In genomic region chr11:116256155-116256554, GRCh38 we compare ENCODE assay signal across 29 cellular contexts.
"Had no signal": no experiment of that assay in that cellular context is flagged by ENCODE, and none has a peak within 500 bp of the region (broad histone marks: within the 10 kb centered on the region; RNA-seq: fewer than 3 reads in every experiment).

No MANE protein-coding gene starts in this region.

- H3K4me1 Mint-ChIP-seq: activated B cell treated with CpG ODN at 0.5 μM for 24 hours; activated T-helper 17 cell treated with anti-CD3 and anti-CD28 coated beads, Interleukin-2, amount 50 U/mL, for 72 hours had no signal

- DNase-seq: activated B cell treated with CpG ODN at 0.5 μM for 24 hours; activated CD4-positive, alpha-beta T cell treated with anti-CD3 and anti-CD28 coated beads for 48 hours; activated CD4-positive, alpha-beta T cell treated with anti-CD3 and anti-CD28 coated beads, Interleukin-2, amount 50 U/mL, for 1 hour; activated CD4-positive, alpha-beta T cell treated with anti-CD3 and anti-CD28 coated beads, Interleukin-2, amount 50 U/mL, for 48 hours; activated CD8-positive, alpha-beta memory T cell treated with anti-CD3 and anti-CD28 coated beads for 24 hours; activated CD8-positive, alpha-beta T cell treated with anti-CD3 and anti-CD28 coated beads for 36 hours; activated effector memory CD4-positive, alpha-beta T cell treated with Interleukin-2 at 50 U/mL for 16 hours; activated gamma-delta T cell treated with Interleukin-2 at 50 U/mL for 16 hours; activated naive CD4-positive, alpha-beta T cell treated with anti-CD3 and anti-CD28 coated beads, Interleukin-2, amount 50 U/mL, for 16 hours; activated naive CD4-positive, alpha-beta T cell treated with Interleukin-2 at 50 U/mL for 16 hours; activated T-cell treated with anti-CD3 and anti-CD28 coated beads, Interleukin-2, amount 50 U/mL, for 4 hours; amniotic stem cell; anterior cingulate cortex; caudate nucleus; cortex of kidney; dermis blood vessel endothelial cell; effector CD4-positive, alpha-beta T cell; effector memory CD8-positive, alpha-beta T cell; esophagus squamous epithelium; foreskin melanocyte; T-helper 1 cell; T-helper 17 cell; T1000; WERI-Rb-1 had no signal

- H3K9me3 Mint-ChIP-seq: activated B cell treated with CpG ODN at 0.5 μM for 24 hours; activated CD8-positive, alpha-beta T cell treated with anti-CD3 and anti-CD28 coated beads for 36 hours; activated T-cell treated with anti-CD3 and anti-CD28 coated beads, Interleukin-2, amount 50 U/mL, for 4 hours; activated T-helper 17 cell treated with anti-CD3 and anti-CD28 coated beads, Interleukin-2, amount 50 U/mL, for 72 hours; effector memory CD8-positive, alpha-beta T cell; T-helper 2 cell treated with Interferon-gamma antibody and Interleukin-4, amounts not matched to agents 5 μg/mL and 100 μg/mL, for 36 hours had no signal

- ATAC-seq: activated CD4-positive, CD25-positive, alpha-beta regulatory T cell treated with anti-CD3 and anti-CD28 coated beads, Interleukin-2, amount 50 U/mL, for 24 hours; activated CD8-positive, alpha-beta T cell treated with anti-CD3 and anti-CD28 coated beads for 36 hours; activated T-cell treated with anti-CD3 and anti-CD28 coated beads, Interleukin-2, amount 50 U/mL, for 4 hours; activated T-helper 17 cell treated with anti-CD3 and anti-CD28 coated beads, Interleukin-2, amount 50 U/mL, for 72 hours; effector memory CD8-positive, alpha-beta T cell; gastroesophageal sphincter; T-helper 17 cell had no signal

- H3K4me3 Mint-ChIP-seq: activated B cell treated with CpG ODN at 0.5 μM for 24 hours; activated CD8-positive, alpha-beta T cell treated with anti-CD3 and anti-CD28 coated beads for 36 hours; activated naive CD8-positive, alpha-beta T cell; activated T-cell treated with anti-CD3 and anti-CD28 coated beads, Interleukin-2, amount 50 U/mL, for 4 hours; activated T-helper 17 cell treated with anti-CD3 and anti-CD28 coated beads, Interleukin-2, amount 50 U/mL, for 72 hours; effector memory CD8-positive, alpha-beta T cell; T-helper 17 cell; T-helper 2 cell treated with Interferon-gamma antibody and Interleukin-4, amounts not matched to agents 5 μg/mL and 100 μg/mL, for 36 hours had no signal

- H3K36me3 Mint-ChIP-seq: activated naive CD8-positive, alpha-beta T cell had no signal

- H3K27me3 Mint-ChIP-seq: activated B cell treated with CpG ODN at 0.5 μM for 24 hours; activated naive CD8-positive, alpha-beta T cell had no signal

- H3K27ac Mint-ChIP-seq: activated B cell treated with CpG ODN at 0.5 μM for 24 hours; activated CD8-positive, alpha-beta T cell treated with anti-CD3 and anti-CD28 coated beads for 36 hours; activated naive CD8-positive, alpha-beta T cell; activated T-helper 17 cell treated with anti-CD3 and anti-CD28 coated beads, Interleukin-2, amount 50 U/mL, for 72 hours; effector memory CD8-positive, alpha-beta T cell; T-helper 17 cell; T-helper 2 cell treated with Interferon-gamma antibody and Interleukin-4, amounts not matched to agents 5 μg/mL and 100 μg/mL, for 36 hours had no signal
